1 cellular context compared by ENCODE assay signal in the genomic region with DNA sequence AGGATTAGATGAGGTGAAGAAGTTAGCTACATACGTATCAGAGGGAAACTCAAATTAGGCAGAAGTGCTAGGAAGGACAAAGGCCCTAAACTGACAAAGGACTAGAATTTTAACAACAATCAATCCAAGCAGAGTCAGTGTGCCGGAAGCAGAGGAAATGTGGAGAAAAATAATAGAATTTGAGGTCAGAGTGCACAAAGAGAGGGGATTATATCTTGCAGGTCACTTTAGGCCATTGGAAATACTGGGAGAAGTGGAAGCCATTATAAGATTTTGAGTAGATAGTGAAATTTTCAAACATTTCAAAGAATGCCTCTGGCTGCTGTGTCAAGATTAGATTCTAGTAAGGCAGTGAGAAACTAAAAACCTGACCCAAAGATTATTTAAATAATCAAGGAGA.
TF ChIP-seq lines count a peak whose summit lies in the region.

No MANE protein-coding gene starts in this region.

TF ChIP-seq in H1, 55 proteins besides CTCF, POLR2A, EP300 and RAD21 (continued from another document):
- TF ChIP-seq RXRA (IDR thresholded peaks at IDR 0.05; ENCODE audit: insufficient read depth, low read depth, low read length) (no peak), KDM4A (IDR thresholded peaks at IDR 0.05; ENCODE audit: low read depth, low read length, severe bottlenecking) (no peak), HDAC2 (IDR thresholded peaks at IDR 0.05; ENCODE audit: borderline replicate concordance in 1 of 2, low read depth in 2 of 2, low read length in 2 of 2) (no peak), GTF2F1 (IDR thresholded peaks at IDR 0.05; ENCODE audit: borderline replicate concordance, low read depth, low read length) (no peak), JUND (IDR thresholded peaks at IDR 0.05; ENCODE audit: low read length) (no peak), SP2 (IDR thresholded peaks at IDR 0.05; ENCODE audit: low read length) (no peak), CHD1 (IDR thresholded peaks at IDR 0.05; ENCODE audit: low read depth, low read length) (no peak), PHF8 (conservative IDR thresholded peaks at IDR 0.05; ENCODE audit: low read depth, low read length) (no peak), CHD2 (IDR thresholded peaks at IDR 0.05; ENCODE audit: low read length) (no peak), CREB1 (IDR thresholded peaks at IDR 0.05) (no peak), TAF7 (optimal IDR thresholded peaks at IDR 0.05; ENCODE audit: borderline replicate concordance, low read depth, low read length) (no peak), JUN (IDR thresholded peaks at IDR 0.05; ENCODE audit: low read depth, low read length) (no peak), FOSL1 (IDR thresholded peaks at IDR 0.05; ENCODE audit: insufficient read depth, low read depth, low read length) (no peak)
TF ChIP-seq in H1: peak in this region for 0.
